Comparison of ENCODE assay signal across 1 cellular context in the genomic region with DNA sequence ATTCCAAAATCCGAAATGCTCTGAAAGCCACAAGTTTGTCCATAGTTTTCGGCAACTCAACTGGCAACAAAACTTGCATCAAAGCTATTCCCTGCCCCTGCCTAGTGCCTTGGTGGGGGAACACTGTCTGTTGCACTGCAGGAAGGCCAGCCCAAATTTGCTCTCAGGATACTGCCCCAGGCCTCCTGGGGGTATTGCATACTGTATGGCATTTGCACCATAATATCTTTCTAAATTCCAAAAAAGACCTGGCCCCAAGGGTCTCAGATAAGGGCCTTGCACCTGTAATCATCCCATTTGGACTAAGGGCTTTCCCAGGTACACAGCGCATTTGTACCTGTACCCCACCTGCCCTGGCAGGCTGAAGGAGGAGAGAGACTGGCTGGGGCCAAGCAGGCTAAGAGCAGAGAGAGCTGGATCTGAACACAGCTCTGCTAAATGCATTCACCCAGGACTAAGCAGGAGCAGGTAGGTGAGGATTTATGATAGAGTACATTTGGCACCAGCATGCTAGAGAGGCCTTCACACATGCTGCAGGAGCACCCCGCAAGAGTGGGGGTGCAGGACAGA.
TF ChIP-seq lines count a peak whose summit lies in the region.

No MANE protein-coding gene starts in this region.

TF ChIP-seq in SK-N-SH, 30 proteins besides CTCF, POLR2A, EP300 and RAD21 (continued from another document):
- TF ChIP-seq, protein P1, sequence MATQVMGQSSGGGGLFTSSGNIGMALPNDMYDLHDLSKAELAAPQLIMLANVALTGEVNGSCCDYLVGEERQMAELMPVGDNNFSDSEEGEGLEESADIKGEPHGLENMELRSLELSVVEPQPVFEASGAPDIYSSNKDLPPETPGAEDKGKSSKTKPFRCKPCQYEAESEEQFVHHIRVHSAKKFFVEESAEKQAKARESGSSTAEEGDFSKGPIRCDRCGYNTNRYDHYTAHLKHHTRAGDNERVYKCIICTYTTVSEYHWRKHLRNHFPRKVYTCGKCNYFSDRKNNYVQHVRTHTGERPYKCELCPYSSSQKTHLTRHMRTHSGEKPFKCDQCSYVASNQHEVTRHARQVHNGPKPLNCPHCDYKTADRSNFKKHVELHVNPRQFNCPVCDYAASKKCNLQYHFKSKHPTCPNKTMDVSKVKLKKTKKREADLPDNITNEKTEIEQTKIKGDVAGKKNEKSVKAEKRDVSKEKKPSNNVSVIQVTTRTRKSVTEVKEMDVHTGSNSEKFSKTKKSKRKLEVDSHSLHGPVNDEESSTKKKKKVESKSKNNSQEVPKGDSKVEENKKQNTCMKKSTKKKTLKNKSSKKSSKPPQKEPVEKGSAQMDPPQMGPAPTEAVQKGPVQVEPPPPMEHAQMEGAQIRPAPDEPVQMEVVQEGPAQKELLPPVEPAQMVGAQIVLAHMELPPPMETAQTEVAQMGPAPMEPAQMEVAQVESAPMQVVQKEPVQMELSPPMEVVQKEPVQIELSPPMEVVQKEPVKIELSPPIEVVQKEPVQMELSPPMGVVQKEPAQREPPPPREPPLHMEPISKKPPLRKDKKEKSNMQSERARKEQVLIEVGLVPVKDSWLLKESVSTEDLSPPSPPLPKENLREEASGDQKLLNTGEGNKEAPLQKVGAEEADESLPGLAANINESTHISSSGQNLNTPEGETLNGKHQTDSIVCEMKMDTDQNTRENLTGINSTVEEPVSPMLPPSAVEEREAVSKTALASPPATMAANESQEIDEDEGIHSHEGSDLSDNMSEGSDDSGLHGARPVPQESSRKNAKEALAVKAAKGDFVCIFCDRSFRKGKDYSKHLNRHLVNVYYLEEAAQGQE (IDR thresholded peaks at IDR 0.05; ENCODE audit: low read depth, low read length) = no peak
- no peak for TF ChIP-seq MEF2A (IDR thresholded peaks at IDR 0.05; ENCODE audit: borderline replicate concordance, low read depth)
